6 cellular contexts compared by ENCODE assay signal in the genomic region with DNA sequence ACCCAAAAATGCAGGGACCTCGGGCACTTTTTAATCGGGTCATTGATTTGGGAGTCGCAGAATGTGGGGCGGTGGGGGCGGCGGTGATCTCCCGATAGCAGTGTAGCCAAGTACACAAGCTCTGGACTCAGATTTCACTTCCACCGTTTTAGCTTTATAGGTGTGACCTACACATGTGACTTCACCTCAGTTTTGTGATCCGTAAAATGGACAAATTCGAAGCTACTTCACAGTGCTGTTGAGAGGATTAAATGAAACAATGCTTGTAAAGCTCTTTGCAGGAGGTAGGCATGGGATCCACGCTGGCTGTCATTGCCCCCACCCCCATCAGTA. TPM values are rescaled to one million over a fixed set of nuclear protein-coding genes. Genes with fewer than 3 reads are reported as not detected.
A peak's percentile ranks its signal among the peaks of the same experiment; 100 is the strongest.
DNase-seq lines count a peak whose midpoint lies in the region; ATAC-seq and TF ChIP-seq lines count a peak whose summit lies in the region.

No MANE protein-coding gene starts in this region.

- intact Hi-C loops in OCI-LY7 (cut with micrococcal nuclease; ENCODE audit: unreplicated experiment) = no loop called here
- intact Hi-C loops in right cardiac atrium (cut with DNase I) = no loop called here
- intact Hi-C loops in upper lobe of right lung (cut with DNase I) = no loop called here

- H3K36me3 ChIP-seq in OCI-LY7 (ENCODE audit: insufficient read depth, low read length) (peaks cover 67% of the 10 kb centered on the region), upper lobe of right lung (peaks cover 8% of the 10 kb centered on the region)

- H3K4me3 ChIP-seq in OCI-LY7 (ENCODE audit: low read depth, low read length, poor library complexity, severe bottlenecking) (peak overlapping the region; percentile 92), right cardiac atrium (ENCODE audit: low read length) (peak overlapping the region; percentile 62), upper lobe of right lung (peak overlapping the region; percentile 79)

- TF ChIP-seq CTCF in OCI-LY7 (conservative IDR thresholded peaks at IDR 0.05; ENCODE audit: low read length) (no peak), upper lobe of right lung (IDR thresholded peaks at IDR 0.05) (no peak)

- H3K9me2 ChIP-seq in OCI-LY7 (ENCODE audit: insufficient read depth, low read length) = no peaks in the 10 kb centered on the region

- H3K9me3 ChIP-seq in OCI-LY7 (ENCODE audit: low read length) (no peaks in the 10 kb centered on the region), right cardiac atrium (ENCODE audit: control insufficient read depth, low read length) (no peaks in the 10 kb centered on the region), upper lobe of right lung (no peaks in the 10 kb centered on the region)

- peak overlapping the region; percentile 92 for H3K4me2 ChIP-seq in OCI-LY7 (ENCODE audit: low read length)

- WGBS in right cardiac atrium = 8% methylated on average over 11 of the region's 11 CpGs

- H3K27me3 ChIP-seq in right cardiac atrium (ENCODE audit: control insufficient read depth, insufficient read depth) (no peaks in the 10 kb centered on the region), upper lobe of right lung (no peaks in the 10 kb centered on the region)

- ATAC-seq in right cardiac atrium (no peak), upper lobe of right lung (no peak), HG03432 (IDR thresholded peaks at IDR 0.05; ENCODE audit: unreplicated experiment) (no peak), HG02938 (IDR thresholded peaks at IDR 0.05; ENCODE audit: unreplicated experiment) (no peak)

- H3K4me1 ChIP-seq in OCI-LY7 (ENCODE audit: insufficient read depth, low read length, poor library complexity, severe bottlenecking) = peaks cover 50% of the 10 kb centered on the region
- peaks cover 2% of the 10 kb centered on the region for H3K4me1 ChIP-seq in right cardiac atrium (ENCODE audit: control insufficient read depth, insufficient read depth, low read length)
- peaks cover 22% of the 10 kb centered on the region for H3K4me1 ChIP-seq in upper lobe of right lung

- DNase-seq in DMS114 treated with DMSO at 0.1 percent for 48 hours (lab: John Stamatoyannopoulos, UW; ENCODE audit: unreplicated experiment) (peak; percentile 21), OCI-LY7 (ENCODE audit: low spot score) (peak; percentile 68), right cardiac atrium (no peak), upper lobe of right lung (no peak)

- BruUV-seq in OCI-LY7 (replicated peaks; lab: Mats Ljungman, UMichigan) = no TSS peak

- H3K27ac ChIP-seq in OCI-LY7 (ENCODE audit: low read depth, low read length, poor library complexity, severe bottlenecking) (peak overlapping the region; percentile 86), right cardiac atrium (ENCODE audit: low read length) (no peak overlapping the region), upper lobe of right lung (peak overlapping the region; percentile 98)

- peaks cover 85% of the 10 kb centered on the region for H3K79me2 ChIP-seq in OCI-LY7 (ENCODE audit: insufficient read depth, low read depth, low read length)

- no peak overlapping the region for H2AFZ ChIP-seq in OCI-LY7 (ENCODE audit: low read length)

- peaks cover 12% of the 10 kb centered on the region; the same call in 1 of the 2 replicates for H4K20me1 ChIP-seq in OCI-LY7 (ENCODE audit: insufficient read depth, low read length)

- CTCF ChIA-PET in OCI-LY7 (lab: Charles Lee; ENCODE audit: unreplicated experiment) = no interaction called here

- POLR2A ChIA-PET in OCI-LY7 (lab: Charles Lee) = interaction anchor here (0.5 to 4.6 kb wide), 11 partner anchors 12 to 135 kb away, joined by 3 to 24 read pairs (median 4); a partner anchor contains a TSS

RNA-seq across cellular contexts. Expression of a gene that starts 0.5 kb away (rescaled TPM):
- 72.5 and 90.8 TPM in 2 replicates for total RNA-seq in OCI-LY7 (2014; rRNA removed; shearing (Covaris generic))
- total RNA-seq in OCI-LY7 (2022) (59.5 and 68.6 TPM in 2 replicates), right cardiac atrium (10 to 100 TPM; 10.1 to 15.5 (median 14.2) TPM), upper lobe of right lung (16.4 TPM)
- polyA plus RNA-seq in right cardiac atrium = 11.6 TPM

RNA-seq across cellular contexts. Expression of a gene that starts 0.7 kb away (rescaled TPM):
- 86.0 and 87.2 TPM in 2 replicates for total RNA-seq in OCI-LY7 (2014; rRNA removed; shearing (Covaris generic))
- 145 and 150 TPM in 2 replicates for total RNA-seq in OCI-LY7 (2022)
- total RNA-seq in right cardiac atrium = 10 to 100 TPM; 27.5 to 36.1 (median 31.3) TPM
- 17.2 TPM for polyA plus RNA-seq in right cardiac atrium
- 55.8 TPM for total RNA-seq in upper lobe of right lung

RNA-seq across cellular contexts. Expression of a gene that starts 35.3 kb away (rescaled TPM):
- total RNA-seq in OCI-LY7 (2014; rRNA removed; shearing (Covaris generic)) = 72.4 and 96.0 TPM in 2 replicates
- total RNA-seq in OCI-LY7 (2022) = 160 and 177 TPM in 2 replicates
- total RNA-seq in right cardiac atrium = 10 to 100 TPM; 73.8 to 96.1 (median 76.6) TPM
- polyA plus RNA-seq in right cardiac atrium = 43.1 TPM
- total RNA-seq in upper lobe of right lung = 51.9 TPM

RNA-seq across cellular contexts. Expression of a gene that starts 36.5 kb away (rescaled TPM):
- total RNA-seq in OCI-LY7 (2014; rRNA removed; shearing (Covaris generic)) = 14.0 and 26.9 TPM in 2 replicates
- total RNA-seq in OCI-LY7 (2022) = 37.4 and 39.2 TPM in 2 replicates
- not detected for total RNA-seq in right cardiac atrium
- polyA plus RNA-seq in right cardiac atrium = 0.09 TPM
- total RNA-seq in upper lobe of right lung = not detected

RNA-seq across cellular contexts. Expression of a gene that starts 50.4 kb away (rescaled TPM):
- 69.1 and 89.1 TPM in 2 replicates for total RNA-seq in OCI-LY7 (2014; rRNA removed; shearing (Covaris generic))
- 67.5 and 74.4 TPM in 2 replicates for total RNA-seq in OCI-LY7 (2022)
- total RNA-seq in right cardiac atrium = not detected
- polyA plus RNA-seq in right cardiac atrium = not detected
- 0.26 TPM for total RNA-seq in upper lobe of right lung

Comparison
In these comparisons a context has a peak if more than half of its experiments do, and no peak if none do; other contexts are left out.
1. DNase-seq: peak in DMS114 treated with DMSO at 0.1 percent for 48 hours (single experiment) and OCI-LY7 (single experiment); none in right cardiac atrium (0 of 3) and upper lobe of right lung (single experiment).
2. Peak in every context shown above with its lines, with median percentiles within 50 percentile points of each other: H3K4me3 ChIP-seq.